In genomic region chr22:19959043-19959586, GRCh38 we compare ENCODE assay signal across 1 cellular context.
A peak's percentile ranks its signal among the peaks of the same experiment; 100 is the strongest.
TF ChIP-seq lines count a peak whose summit lies in the region.

No MANE protein-coding gene starts in this region.

TF ChIP-seq in liver, 16 proteins besides CTCF, POLR2A, EP300 and RAD21 (continued from another document):
- TF ChIP-seq YY1 (IDR thresholded peaks at IDR 0.05) (peak; percentile 82), HNF4G (IDR thresholded peaks at IDR 0.05) (no peak), EGR1 (IDR thresholded peaks at IDR 0.05; ENCODE audit: low read depth in 2 of 2) (peak; percentile 79 to 81), HNF4A (conservative IDR thresholded peaks at IDR 0.05) (no peak), MAX (IDR thresholded peaks at IDR 0.05) (no peak), FOXA1 (IDR thresholded peaks at IDR 0.05) (peak; percentile 41), SP1 (IDR thresholded peaks at IDR 0.05) (no peak)
